Comparison of ENCODE assay signal across 11 cellular contexts in the genomic region with DNA sequence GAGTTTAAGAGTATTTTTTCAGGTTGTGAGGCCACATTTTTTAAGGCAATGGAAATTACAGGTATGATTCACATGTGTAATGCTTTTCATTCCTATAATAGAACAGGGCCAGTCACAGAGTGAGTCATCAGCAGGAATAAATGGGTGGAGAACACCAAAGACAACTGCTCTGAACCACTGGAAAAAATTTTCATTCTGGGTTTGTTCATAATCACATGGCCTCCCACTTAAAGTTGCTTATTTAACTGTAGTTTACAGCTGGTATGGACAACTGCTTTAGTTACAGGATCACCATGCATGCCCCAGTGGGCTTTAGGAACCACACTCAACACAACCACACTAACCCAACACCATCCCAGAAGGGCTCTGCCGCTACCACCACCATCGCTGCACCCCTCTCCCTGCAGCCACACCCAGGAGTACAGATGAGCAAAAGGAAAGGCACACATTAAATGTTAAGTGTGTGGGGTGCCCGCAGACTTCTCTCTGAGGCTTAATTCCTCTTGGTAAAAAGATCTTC.
DNase-seq lines count a peak whose midpoint lies in the region; ATAC-seq and TF ChIP-seq lines count a peak whose summit lies in the region.
"Had no signal": no experiment of that assay in that cellular context is flagged by ENCODE, and none has a peak within 500 bp of the region (broad histone marks: within the 10 kb centered on the region; RNA-seq: fewer than 3 reads in every experiment).

No MANE protein-coding gene starts in this region.

- H3K27me3 ChIP-seq in IMR-90 (ENCODE audit: control insufficient read depth, insufficient read depth, low read length) = no peaks in the 10 kb centered on the region

- H3K18ac ChIP-seq in IMR-90 (ENCODE audit: low read depth, low read length) = peak overlapping the region; percentile 78

- BruUV-seq in IMR-90 (replicated peaks; lab: Mats Ljungman, UMichigan) = no TSS peak

- no peak overlapping the region for H3K4me3 Mint-ChIP-seq in natural killer cell
- H3K4me3 Mint-ChIP-seq: naive thymus-derived CD8-positive, alpha-beta T cell had no signal

- TF ChIP-seq RAD21 in IMR-90 (IDR thresholded peaks at IDR 0.05; ENCODE audit: low read length) = no peak

- no peak overlapping the region for H3K27ac Mint-ChIP-seq in natural killer cell
- H3K27ac Mint-ChIP-seq: naive thymus-derived CD8-positive, alpha-beta T cell had no signal

- H3K23ac ChIP-seq in IMR-90 (ENCODE audit: low read depth, low read length) = peak overlapping the region; percentile 64

- peak overlapping the region; percentile 87 for H3K14ac ChIP-seq in IMR-90 (replicated peaks; ENCODE audit: low read depth, low read length)

- peak overlapping the region; percentile 89 for H3K4ac ChIP-seq in IMR-90 (ENCODE audit: low read depth, low read length)

- no peak overlapping the region for H3K9ac ChIP-seq in IMR-90 (ENCODE audit: low read depth, low read length)

- no peaks in the 10 kb centered on the region for H3K9me3 ChIP-seq in IMR-90 (ENCODE audit: control insufficient read depth, insufficient read depth, low read length)

- H3K36me3 ChIP-seq in IMR-90 (ENCODE audit: control insufficient read depth, insufficient read depth, low read length) = no peaks in the 10 kb centered on the region

- H3K79me1 ChIP-seq in IMR-90 (ENCODE audit: low read depth in 1 of 2, low read length in 2 of 2) = peaks cover 16 to 61% of the 10 kb centered on the region in 2 experiments; a peak in 3 of 4 replicates

- peak overlapping the region; percentile 69 for H3K27ac ChIP-seq in IMR-90 (ENCODE audit: insufficient read depth, low read length)

- CTCF ChIA-PET in IMR-90 (lab: Yijun Ruan, JAX) = interaction anchor here (0.6 to 1.0 kb wide), 2 partner anchors 12 to 238 kb away, joined by 3 read pairs; no protein-coding TSS in a partner anchor

- peak overlapping the region; percentile 47; the same call in 1 of the 2 replicates for H2BK20ac ChIP-seq in IMR-90 (ENCODE audit: low read depth, low read length)

- H2AFZ ChIP-seq in IMR-90 (replicated peaks; ENCODE audit: low read length, poor library complexity) = no peak overlapping the region

- H4K8ac ChIP-seq in IMR-90 (ENCODE audit: low read depth in 2 of 2, low read length in 2 of 2) = peak overlapping the region; percentile 3 to 73; a peak in 2 of 4 replicates

- no peak for TF ChIP-seq POLR2A in IMR-90 (IDR thresholded peaks at IDR 0.05; ENCODE audit: low read depth, low read length)

- H3K36me3 Mint-ChIP-seq in natural killer cell = no peaks in the 10 kb centered on the region
- H3K36me3 Mint-ChIP-seq: naive thymus-derived CD8-positive, alpha-beta T cell had no signal

- in situ Hi-C loops in IMR-90 (cut with MboI; ENCODE audit: low sequenced_read_pairs) = no loop called here

- no peaks in the 10 kb centered on the region for H3K9me3 Mint-ChIP-seq in natural killer cell
- H3K9me3 Mint-ChIP-seq: naive thymus-derived CD8-positive, alpha-beta T cell had no signal

- no peaks in the 10 kb centered on the region for H3K27me3 Mint-ChIP-seq in natural killer cell (ENCODE audit: low read depth in 2 of 2)

- H3K4me1 ChIP-seq in IMR-90 (ENCODE audit: control insufficient read depth, insufficient read depth, low read length) = peaks cover 23% of the 10 kb centered on the region

- peak overlapping the region; percentile 97 for H2BK5ac ChIP-seq in IMR-90 (ENCODE audit: low read depth, low read length, poor library complexity, severe bottlenecking)

- intact Hi-C loops in IMR-90 (cut with micrococcal nuclease) (no loop called here), natural killer cell (cut with micrococcal nuclease) (no loop called here)

- POLR2A ChIA-PET in IMR-90 (lab: Charles Lee; ENCODE audit: unreplicated experiment) = no interaction called here

- peaks cover 18% of the 10 kb centered on the region for H4K20me1 ChIP-seq in IMR-90 (ENCODE audit: insufficient read depth, low read length)

- peaks cover 12% of the 10 kb centered on the region for H3K9me1 ChIP-seq in IMR-90 (ENCODE audit: insufficient read depth, low read length)

- peak; percentile 64 for DNase-seq in DMS53 (lab: John Stamatoyannopoulos, UW)
- DNase-seq in IMR-90 = peak; percentile 89
- DNase-seq in choroid plexus epithelial cell (ENCODE audit: low read depth) = peak; percentile 81
- DNase-seq in omental fat pad (ENCODE audit: low spot score) = no peak
- no peak for DNase-seq in natural killer cell
- no peak for DNase-seq in amygdala (lab: John Stamatoyannopoulos, UW)
- DNase-seq in medulla oblongata (ENCODE audit: extremely low spot score) = no peak
- DNase-seq: activated effector memory CD4-positive, alpha-beta T cell treated with Interleukin-2 at 50 U/mL for 16 hours; naive thymus-derived CD8-positive, alpha-beta T cell; NCI-H2107 had no signal

- H3K4me1 Mint-ChIP-seq in natural killer cell = no peaks in the 10 kb centered on the region
- H3K4me1 Mint-ChIP-seq: naive thymus-derived CD8-positive, alpha-beta T cell had no signal

- H3K4me3 ChIP-seq in IMR-90 (ENCODE audit: insufficient read depth, low read depth, low read length) (no peak overlapping the region), choroid plexus epithelial cell (ENCODE audit: low read depth, low read length) (no peak overlapping the region)

- ATAC-seq in IMR-90 (ENCODE audit: low read depth) = peak; percentile 64
- peak; percentile 83 for ATAC-seq in omental fat pad (ENCODE audit: low FRiP score)
- no peak for ATAC-seq in HG02571 (IDR thresholded peaks at IDR 0.05; ENCODE audit: unreplicated experiment)
- no peak for ATAC-seq in natural killer cell
- ATAC-seq: naive thymus-derived CD8-positive, alpha-beta T cell had no signal

- peak overlapping the region; percentile 85 for H4K91ac ChIP-seq in IMR-90 (ENCODE audit: insufficient read depth, low read depth, low read length)

- no CpG with 5 or more reads among the region's 3 CpGs for WGBS in IMR-90 (ENCODE audit: extremely low coverage in 2 of 2, insufficient read length in 1 of 2), 2 experiments

- peak overlapping the region; percentile 91 for H2AK5ac ChIP-seq in IMR-90 (ENCODE audit: low read depth, low read length)

- H2BK120ac ChIP-seq in IMR-90 (ENCODE audit: low read depth, low read length) = peak overlapping the region; percentile 84

- H2BK15ac ChIP-seq in IMR-90 (ENCODE audit: low read depth, low read length) = peak overlapping the region; percentile 75; the same call in 2 of the 3 replicates

- H3K4me2 ChIP-seq in IMR-90 (ENCODE audit: low read depth, low read length) = peak overlapping the region; percentile 32; the same call in 1 of the 2 replicates

- TF ChIP-seq CTCF in IMR-90 (conservative IDR thresholded peaks at IDR 0.05; ENCODE audit: low read depth, low read length) (no peak), choroid plexus epithelial cell (conservative IDR thresholded peaks at IDR 0.05; ENCODE audit: low read depth, low read length) (no peak), omental fat pad (IDR thresholded peaks at IDR 0.05) (no peak), natural killer cell (IDR thresholded peaks at IDR 0.05) (no peak)

- H4K5ac ChIP-seq in IMR-90 (ENCODE audit: low read depth, low read length) = peak overlapping the region; percentile 59; the same call in 1 of the 2 replicates

- H2AK9ac ChIP-seq in IMR-90 (replicated peaks; ENCODE audit: low read depth, low read length, poor library complexity) = peak overlapping the region; percentile 93

- dilution Hi-C loops in IMR-90 (cut with HindIII; ENCODE audit: low sequenced_read_pairs, unreplicated experiment) = no loop called here

- H3K56ac ChIP-seq in IMR-90 (ENCODE audit: extremely low read depth, insufficient read depth, low read length) = peak overlapping the region; percentile 9; the same call in 1 of the 2 replicates

TF ChIP-seq in IMR-90, 13 proteins besides CTCF, POLR2A, EP300 and RAD21:
- peak; percentile 75 for TF ChIP-seq FOS (IDR thresholded peaks at IDR 0.05; ENCODE audit: low read depth, low read length)
- TF ChIP-seq CHD1 (IDR thresholded peaks at IDR 0.05; ENCODE audit: low read depth, low read length) = no peak
- 0 out of 2 replicates have a peak, but pooled peaks have one; percentile 13 for TF ChIP-seq BHLHE40 (IDR thresholded peaks at IDR 0.05; ENCODE audit: low read depth, low read length)
- no peak for TF ChIP-seq CEBPB (IDR thresholded peaks at IDR 0.05; ENCODE audit: low read depth, low read length)
- TF ChIP-seq, protein P1, sequence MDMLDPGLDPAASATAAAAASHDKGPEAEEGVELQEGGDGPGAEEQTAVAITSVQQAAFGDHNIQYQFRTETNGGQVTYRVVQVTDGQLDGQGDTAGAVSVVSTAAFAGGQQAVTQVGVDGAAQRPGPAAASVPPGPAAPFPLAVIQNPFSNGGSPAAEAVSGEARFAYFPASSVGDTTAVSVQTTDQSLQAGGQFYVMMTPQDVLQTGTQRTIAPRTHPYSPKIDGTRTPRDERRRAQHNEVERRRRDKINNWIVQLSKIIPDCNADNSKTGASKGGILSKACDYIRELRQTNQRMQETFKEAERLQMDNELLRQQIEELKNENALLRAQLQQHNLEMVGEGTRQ (IDR thresholded peaks at IDR 0.05; ENCODE audit: low read depth, low read length) = peak; percentile 53
- TF ChIP-seq, protein P2, sequence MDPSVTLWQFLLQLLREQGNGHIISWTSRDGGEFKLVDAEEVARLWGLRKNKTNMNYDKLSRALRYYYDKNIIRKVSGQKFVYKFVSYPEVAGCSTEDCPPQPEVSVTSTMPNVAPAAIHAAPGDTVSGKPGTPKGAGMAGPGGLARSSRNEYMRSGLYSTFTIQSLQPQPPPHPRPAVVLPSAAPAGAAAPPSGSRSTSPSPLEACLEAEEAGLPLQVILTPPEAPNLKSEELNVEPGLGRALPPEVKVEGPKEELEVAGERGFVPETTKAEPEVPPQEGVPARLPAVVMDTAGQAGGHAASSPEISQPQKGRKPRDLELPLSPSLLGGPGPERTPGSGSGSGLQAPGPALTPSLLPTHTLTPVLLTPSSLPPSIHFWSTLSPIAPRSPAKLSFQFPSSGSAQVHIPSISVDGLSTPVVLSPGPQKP (IDR thresholded peaks at IDR 0.05; ENCODE audit: borderline replicate concordance, low read depth, low read length) = no peak

Comparison
In these comparisons a context has a peak if more than half of its experiments do, and no peak if none do; other contexts are left out.
1. DNase-seq: peak in DMS53 (single experiment), IMR-90 (single experiment) and choroid plexus epithelial cell (single experiment); none in omental fat pad (single experiment), natural killer cell (single experiment), amygdala (0 of 56) and medulla oblongata (single experiment).
2. ATAC-seq: peak in IMR-90 (single experiment) and omental fat pad (single experiment); none in HG02571 (single experiment) and natural killer cell (0 of 3).